Comparison of ENCODE assay signal across 8 cellular contexts in the genomic region with DNA sequence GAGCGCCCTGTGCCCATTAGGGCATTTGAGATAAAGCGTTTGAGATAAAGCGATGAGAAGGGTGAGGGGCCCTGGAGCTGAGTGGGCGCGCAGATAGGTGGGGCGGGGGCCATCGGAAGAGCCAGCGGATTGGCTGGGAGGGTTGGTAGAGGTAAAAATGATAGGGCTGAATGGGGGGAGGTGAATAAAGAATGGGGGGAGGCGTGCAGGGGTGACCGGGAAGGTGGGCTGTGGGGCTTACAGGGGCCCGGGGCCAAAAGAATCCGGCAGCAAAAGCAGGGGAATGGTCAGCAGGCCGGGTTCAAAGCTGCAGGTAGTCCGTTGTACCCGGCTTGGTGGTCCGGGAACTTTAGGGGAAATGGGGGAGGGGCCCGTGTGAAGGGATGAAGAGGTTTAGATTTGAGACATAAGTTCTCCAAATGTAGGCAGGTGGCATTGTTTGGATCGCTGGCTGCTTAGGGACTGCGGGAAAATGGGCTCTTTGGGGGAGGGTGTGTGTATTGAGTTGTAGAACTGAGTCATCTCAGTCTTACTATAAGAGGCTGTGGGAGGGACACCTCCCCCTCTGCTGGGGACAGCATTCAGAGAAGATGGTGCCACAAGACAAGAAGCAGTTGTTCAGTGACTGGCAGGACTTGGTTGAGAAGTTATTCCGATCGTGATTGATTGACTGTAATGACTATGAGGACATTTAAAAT. TPM values are rescaled to one million over a fixed set of nuclear protein-coding genes. Genes with fewer than 3 reads are reported as not detected.
A peak's percentile ranks its signal among the peaks of the same experiment; 100 is the strongest.
DNase-seq lines count a peak whose midpoint lies in the region; ATAC-seq and TF ChIP-seq lines count a peak whose summit lies in the region.

No MANE protein-coding gene starts in this region.

- peaks cover 5 to 40% (median 32%) of the 10 kb centered on the region in 5 donors for H3K4me1 ChIP-seq in subcutaneous abdominal adipose tissue (ENCODE audit: control insufficient read depth in 5 of 5, insufficient read depth in 5 of 5, low read length in 5 of 5)

- H3K4me3 ChIP-seq in epithelial cell of esophagus (ENCODE audit: low read length) = peak overlapping the region; percentile 72
- H3K4me3 ChIP-seq in neural cell (ENCODE audit: low read length) = peak overlapping the region; percentile 96
- peak overlapping the region; percentile 68 to 91 (median 82) for H3K4me3 ChIP-seq in subcutaneous abdominal adipose tissue (ENCODE audit: low read depth in 1 of 5, low read length in 5 of 5)

- TF ChIP-seq CTCF in GM13976 (IDR thresholded peaks at IDR 0.05; ENCODE audit: borderline replicate concordance, control extremely low read depth, extremely low read depth, insufficient read depth, missing control alignments) (no peak), epithelial cell of esophagus (IDR thresholded peaks at IDR 0.05; ENCODE audit: insufficient read depth, low read depth, low read length, missing control alignments) (no peak), neural cell (IDR thresholded peaks at IDR 0.05; ENCODE audit: poor library complexity, severe bottlenecking) (no peak)

- H3K4me2 ChIP-seq in neural cell (ENCODE audit: low read length) = peak overlapping the region; percentile 65

- no peaks in the 10 kb centered on the region for H3K9me2 ChIP-seq in neural cell (ENCODE audit: insufficient read depth, low read length)

- in situ Hi-C loops in GM13976 (cut with MboI; ENCODE audit: low sequenced_read_pairs, unreplicated experiment) = no loop called here

- H3F3A ChIP-seq in neural cell (ENCODE audit: insufficient read depth, low read length, poor library complexity, severe bottlenecking) = no peaks in the 10 kb centered on the region

- H3K79me2 ChIP-seq in neural cell (replicated peaks; ENCODE audit: insufficient read depth, low read length) = peaks cover 43% of the 10 kb centered on the region

- H3K27ac ChIP-seq in neural cell (ENCODE audit: low read length) (peak overlapping the region; percentile 81), subcutaneous abdominal adipose tissue (ENCODE audit: low read depth, low read length) (peak overlapping the region; percentile 71)

- H2AFZ ChIP-seq in neural cell (ENCODE audit: low read depth, low read length) = peak overlapping the region; percentile 93

- no peak for TF ChIP-seq EP300 in neural cell (conservative IDR thresholded peaks at IDR 0.05; ENCODE audit: poor library complexity, severe bottlenecking)

- H3K27me3 ChIP-seq in neural cell (ENCODE audit: insufficient read depth, low read depth, low read length) (no peaks in the 10 kb centered on the region), subcutaneous abdominal adipose tissue (ENCODE audit: control insufficient read depth in 5 of 5, insufficient read depth in 4 of 5, low read length in 5 of 5) (no peaks in the 10 kb centered on the region)

- no peaks in the 10 kb centered on the region for H3K9me3 ChIP-seq in neural cell (ENCODE audit: low read length)
- H3K9me3 ChIP-seq in subcutaneous abdominal adipose tissue (ENCODE audit: control insufficient read depth in 5 of 5, low read length in 5 of 5) = no peaks in the 10 kb centered on the region

- H3K36me3 ChIP-seq in neural cell (ENCODE audit: insufficient read depth, low read length) = no peaks in the 10 kb centered on the region
- peaks cover 0 to 2% (median 0%) of the 10 kb centered on the region in 5 donors for H3K36me3 ChIP-seq in subcutaneous abdominal adipose tissue (ENCODE audit: control insufficient read depth in 5 of 5, insufficient read depth in 5 of 5, low read length in 5 of 5)

- DNase-seq in GM13976 (ENCODE audit: low spot score) (peak; percentile 78), NCI-H748 treated with DMSO at 0.1 percent for 48 hours (lab: John Stamatoyannopoulos, UW) (peak; percentile 2), epithelial cell of esophagus (ENCODE audit: low read depth) (peak; percentile 76), midbrain (lab: John Stamatoyannopoulos, UW) (no peak)
- DNase-seq in activated CD8-positive, alpha-beta memory T cell treated with anti-CD3 and anti-CD28 coated beads for 4 hours (ENCODE audit: low read depth in 2 of 2) = peak; percentile 42 to 62

- peak overlapping the region; percentile 93 for H3K9ac ChIP-seq in neural cell (ENCODE audit: low read length)
- H3K9ac ChIP-seq in subcutaneous abdominal adipose tissue (ENCODE audit: low read length in 5 of 5) = peak overlapping the region in 4 of 5 donors; percentile 76 to 88 (median 84)

- TF ChIP-seq RAD21 in neural cell (conservative IDR thresholded peaks at IDR 0.05) = no peak

- peak; percentile 11 for ATAC-seq in HG02571 (IDR thresholded peaks at IDR 0.05; ENCODE audit: unreplicated experiment)

- no peaks in the 10 kb centered on the region for H4K20me1 ChIP-seq in neural cell (ENCODE audit: insufficient read depth)

TF ChIP-seq in neural cell, 6 proteins besides CTCF, POLR2A, EP300 and RAD21:
- TF ChIP-seq SMC3 (conservative IDR thresholded peaks at IDR 0.05; ENCODE audit: poor library complexity) = no peak
- peak; percentile 22 for TF ChIP-seq POLR2AphosphoS5 (IDR thresholded peaks at IDR 0.05)
- no peak for TF ChIP-seq MXI1 (conservative IDR thresholded peaks at IDR 0.05; ENCODE audit: poor library complexity, severe bottlenecking)
- no peak for TF ChIP-seq TAF1 (IDR thresholded peaks at IDR 0.05; ENCODE audit: low read depth)
- no peak for TF ChIP-seq EZH2 (IDR thresholded peaks at IDR 0.05; ENCODE audit: borderline replicate concordance, insufficient read depth, low read length, poor library complexity, severe bottlenecking)
- peak; percentile 28 for TF ChIP-seq REST (IDR thresholded peaks at IDR 0.05; ENCODE audit: borderline replicate concordance)

RNA-seq across cellular contexts. Expression of gene ARID3B, which starts 0.6 kb away (rescaled TPM):
- 11.2 and 12.8 TPM in 2 replicates for polyA plus RNA-seq in neural cell
- polyA minus RNA-seq in neural cell = 22.6 and 24.7 TPM in 2 replicates
